In genomic region chr11:61838501-61838900, GRCh38 we compare ENCODE assay signal across 1 cellular context.
TF ChIP-seq lines count a peak whose summit lies in the region.

No MANE protein-coding gene starts in this region.

TF ChIP-seq in K562, 482 proteins besides CTCF, POLR2A, EP300 and RAD21:
- no peak for TF ChIP-seq RUNX1 (IDR thresholded peaks at IDR 0.05; ENCODE audit: low read depth)
- TF ChIP-seq TAL1 (IDR thresholded peaks at IDR 0.05): no peak
- TF ChIP-seq DNMT1 (IDR thresholded peaks at IDR 0.05): no peak
- no peak for TF ChIP-seq POLR2AphosphoS5 (IDR thresholded peaks at IDR 0.05; ENCODE audit: control insufficient read depth, insufficient read depth, low read depth, low read length)
- no peak for TF ChIP-seq YY1 (IDR thresholded peaks at IDR 0.05; ENCODE audit: borderline replicate concordance in 1 of 3, control insufficient read depth in 1 of 3, extremely low read depth in 1 of 3, insufficient read depth in 3 of 3, insufficient read length in 1 of 3, insufficient replicate concordance in 2 of 3, low read depth in 1 of 3, low read length in 2 of 3)
- TF ChIP-seq ZNF699 (CRISPR knock-in tag; IDR thresholded peaks at IDR 0.05; ENCODE audit: insufficient replicate concordance): no peak
- no peak for TF ChIP-seq GTF2B (IDR thresholded peaks at IDR 0.05; ENCODE audit: extremely low read depth, insufficient read length)
- no peak for TF ChIP-seq ZNF436 (CRISPR knock-in tag; IDR thresholded peaks at IDR 0.05)
- TF ChIP-seq SUPT5H (IDR thresholded peaks at IDR 0.05): no peak
- TF ChIP-seq SMARCC2 (IDR thresholded peaks at IDR 0.05; ENCODE audit: low read depth): no peak
- TF ChIP-seq NFE2L1 (tag; IDR thresholded peaks at IDR 0.05; ENCODE audit: borderline replicate concordance, low read depth): no peak
- no peak for TF ChIP-seq MXD1 (CRISPR knock-in tag; IDR thresholded peaks at IDR 0.05; ENCODE audit: borderline replicate concordance, poor library complexity, severe bottlenecking)
- TF ChIP-seq CUX1 (CRISPR knock-in tag; IDR thresholded peaks at IDR 0.05): no peak
- TF ChIP-seq EHMT2 (IDR thresholded peaks at IDR 0.05): no peak
- TF ChIP-seq ETV1 (tag; conservative IDR thresholded peaks at IDR 0.05; ENCODE audit: low read depth): no peak
- TF ChIP-seq ATF3 (IDR thresholded peaks at IDR 0.05): no peak
- no peak for TF ChIP-seq ATF3 (CRISPR knock-in tag; conservative IDR thresholded peaks at IDR 0.05)
